ENCODE assay signal across 28 cellular contexts in genomic region chr13:113069861-113070805, GRCh38. TPM values are rescaled to one million over a fixed set of nuclear protein-coding genes. Genes with fewer than 3 reads are reported as not detected.
"Had no signal": no experiment of that assay in that cellular context is flagged by ENCODE, and none has a peak within 500 bp of the region (broad histone marks: within the 10 kb centered on the region; RNA-seq: fewer than 3 reads in every experiment).

No MANE protein-coding gene starts in this region.

- H3K4me3 Mint-ChIP-seq: activated B cell treated with CpG ODN at 0.5 μM for 24 hours; activated CD4-positive, alpha-beta T cell treated with anti-CD3 and anti-CD28 coated beads for 36 hours; activated naive CD8-positive, alpha-beta T cell treated with anti-CD3 and anti-CD28 coated beads, Interleukin-2, amount 10 ng/mL, durations not matched to agents 7 days and 5 days; activated T-cell treated with anti-CD3 and anti-CD28 coated beads, Interleukin-2, amount 50 U/mL, for 4 hours; naive B cell; neural crest cell had no signal

- H3K27ac Mint-ChIP-seq: activated B cell treated with CpG ODN at 0.5 μM for 24 hours; activated CD4-positive, alpha-beta T cell treated with anti-CD3 and anti-CD28 coated beads for 36 hours; activated naive CD8-positive, alpha-beta T cell treated with anti-CD3 and anti-CD28 coated beads, Interleukin-2, amount 10 ng/mL, durations not matched to agents 7 days and 5 days; activated T-helper 2 cell treated with anti-CD3 and anti-CD28 coated beads, Interferon-gamma antibody, Interleukin-2, Interleukin-4, amounts not matched to agents 10 μg/mL and 5 μg/mL and 100 μg/mL, durations not matched to agents 14 hours and 24 hours and 36 hours had no signal

- H3K9me3 Mint-ChIP-seq: activated naive CD8-positive, alpha-beta T cell treated with anti-CD3 and anti-CD28 coated beads, Interleukin-2, amount 10 ng/mL, durations not matched to agents 7 days and 5 days; activated T-helper 2 cell treated with anti-CD3 and anti-CD28 coated beads, Interferon-gamma antibody, Interleukin-2, Interleukin-4, amounts not matched to agents 10 μg/mL and 5 μg/mL and 100 μg/mL, durations not matched to agents 14 hours and 24 hours and 36 hours; neural crest cell had no signal

- H3K27me3 ChIP-seq: heart right ventricle, right atrium auricular region, testis, upper lobe of left lung had no signal

- DNase-seq: activated B cell treated with CpG ODN at 0.5 μM for 24 hours; activated CD4-positive, alpha-beta T cell treated with anti-CD3 and anti-CD28 coated beads for 36 hours; activated CD4-positive, alpha-beta T cell treated with anti-CD3 and anti-CD28 coated beads, Interleukin-2, amount 50 U/mL, for 4 hours; activated CD8-positive, alpha-beta memory T cell treated with anti-CD3 and anti-CD28 coated beads, Interleukin-2, amount 50 U/mL, for 48 hours; activated naive CD4-positive, alpha-beta T cell; activated naive CD8-positive, alpha-beta T cell treated with anti-CD3 and anti-CD28 coated beads, Interleukin-2, amount 10 ng/mL, durations not matched to agents 7 days and 5 days; activated T-cell treated with anti-CD3 and anti-CD28 coated beads, Interleukin-2, amount 50 U/mL, for 4 hours; amniotic stem cell; cerebellar nuclear complex; cortex of kidney; islet precursor cell; naive B cell; psoas muscle; stimulated activated CD4-positive, alpha-beta T cell treated with anti-CD3 and anti-CD28 coated beads, Interleukin-12 subunit alpha, Interleukin-12 subunit beta, amount 100 ng/mL, for 4 hours; stimulated activated CD4-positive, alpha-beta T cell treated with anti-CD3 and anti-CD28 coated beads, Interleukin-4, amount 100 ng/mL, for 4 hours; stimulated activated naive CD8-positive, alpha-beta T cell treated with anti-CD3 and anti-CD28 coated beads, Interleukin-15, Interleukin-2, amounts not matched to agents 100 U/mL and 50 U/mL, for 24 hours; T-helper 1 cell; testis had no signal

- H3K4me3 ChIP-seq: heart right ventricle, lung, psoas muscle, right atrium auricular region, testis, upper lobe of left lung had no signal

- H3K27ac ChIP-seq: heart right ventricle, psoas muscle, right atrium auricular region, testis, upper lobe of left lung had no signal

- H3K36me3 Mint-ChIP-seq: activated naive CD8-positive, alpha-beta T cell treated with anti-CD3 and anti-CD28 coated beads, Interleukin-2, amount 10 ng/mL, durations not matched to agents 7 days and 5 days had no signal

- H3K27me3 Mint-ChIP-seq: activated B cell treated with CpG ODN at 0.5 μM for 24 hours; activated CD4-positive, alpha-beta T cell treated with anti-CD3 and anti-CD28 coated beads for 36 hours; activated naive CD8-positive, alpha-beta T cell treated with anti-CD3 and anti-CD28 coated beads, Interleukin-2, amount 10 ng/mL, durations not matched to agents 7 days and 5 days; naive B cell had no signal

- H3K9me3 ChIP-seq: heart right ventricle, psoas muscle, right atrium auricular region, testis, upper lobe of left lung had no signal

- H3K4me1 Mint-ChIP-seq: activated B cell treated with CpG ODN at 0.5 μM for 24 hours; activated CD4-positive, alpha-beta T cell treated with anti-CD3 and anti-CD28 coated beads for 36 hours; activated naive CD8-positive, alpha-beta T cell treated with anti-CD3 and anti-CD28 coated beads, Interleukin-2, amount 10 ng/mL, durations not matched to agents 7 days and 5 days; naive B cell; neural crest cell had no signal

- ATAC-seq: activated CD4-positive, alpha-beta T cell treated with anti-CD3 and anti-CD28 coated beads for 36 hours; activated T-cell treated with anti-CD3 and anti-CD28 coated beads, Interleukin-2, amount 50 U/mL, for 4 hours; psoas muscle; stimulated activated naive CD8-positive, alpha-beta T cell treated with anti-CD3 and anti-CD28 coated beads, Interleukin-15, Interleukin-2, amounts not matched to agents 100 U/mL and 50 U/mL, for 24 hours had no signal

- H3K4me1 ChIP-seq: heart right ventricle, psoas muscle, right atrium auricular region, testis, upper lobe of left lung had no signal

RNA-seq across cellular contexts. Expression of gene F7, which starts 35.5 kb away (rescaled TPM):
- total RNA-seq: activated B cell treated with CpG ODN at 0.5 μM for 24 hours; activated T-helper 2 cell treated with anti-CD3 and anti-CD28 coated beads, Interferon-gamma antibody, Interleukin-2, Interleukin-4, amounts not matched to agents 10 μg/mL and 5 μg/mL and 100 μg/mL, durations not matched to agents 14 hours and 24 hours and 36 hours; bronchial epithelial cell; fibroblast of villous mesenchyme had no signal

RNA-seq across cellular contexts. Expression of gene F10, which starts 52.5 kb away (rescaled TPM):
- total RNA-seq: activated B cell treated with CpG ODN at 0.5 μM for 24 hours; activated CD4-positive, alpha-beta T cell treated with anti-CD3 and anti-CD28 coated beads for 36 hours; activated CD8-positive, alpha-beta memory T cell treated with anti-CD3 and anti-CD28 coated beads for 36 hours; activated naive CD8-positive, alpha-beta T cell treated with anti-CD3 and anti-CD28 coated beads, Interleukin-2, amount 10 ng/mL, durations not matched to agents 7 days and 5 days; activated T-cell treated with anti-CD3 and anti-CD28 coated beads, Interleukin-2, amount 50 U/mL, for 4 hours; activated T-helper 2 cell treated with anti-CD3 and anti-CD28 coated beads, Interferon-gamma antibody, Interleukin-2, Interleukin-4, amounts not matched to agents 10 μg/mL and 5 μg/mL and 100 μg/mL, durations not matched to agents 14 hours and 24 hours and 36 hours; osteoblast had no signal
